In the genomic region with DNA sequence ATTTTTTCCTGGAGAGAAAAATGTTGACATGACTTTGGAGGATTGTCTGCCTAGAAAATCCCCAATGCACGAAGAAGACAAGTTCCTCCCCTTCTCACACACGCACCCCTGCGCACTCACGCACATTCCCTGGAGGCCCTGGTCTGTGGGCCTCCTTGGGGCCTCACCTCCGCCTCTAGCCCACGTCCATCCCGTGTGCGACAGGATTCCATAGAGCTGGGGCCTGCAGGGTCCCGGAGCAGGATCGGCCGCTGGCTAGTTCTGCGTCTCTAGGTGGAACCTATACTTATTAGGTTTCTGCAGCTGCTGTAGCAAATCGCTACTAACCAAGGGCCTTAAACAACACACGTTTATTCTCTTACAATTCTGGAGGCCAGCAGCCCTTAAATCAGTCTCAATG, we compare ENCODE assay signal across 15 cellular contexts.
DNase-seq lines count a peak whose midpoint lies in the region; ATAC-seq and TF ChIP-seq lines count a peak whose summit lies in the region.
"Had no signal": no experiment of that assay in that cellular context is flagged by ENCODE, and none has a peak within 500 bp of the region (broad histone marks: within the 10 kb centered on the region; RNA-seq: fewer than 3 reads in every experiment).

No MANE protein-coding gene starts in this region.

- peaks cover 0 to 2% (median 0%) of the 10 kb centered on the region in 7 donors for H3K9me3 Mint-ChIP-seq in CD14-positive monocyte
- peaks cover under 1% of the 10 kb centered on the region for H3K9me3 Mint-ChIP-seq in chondrocyte (ENCODE audit: low read depth)
- peaks cover 1% of the 10 kb centered on the region for H3K9me3 Mint-ChIP-seq in natural killer cell treated with Interleukin-12 subunit alpha and Interleukin-12 subunit beta and Interleukin-15 and Interleukin-18, amount 100 ng/mL, for 72 hours

- H3K4me1 Mint-ChIP-seq in CD14-positive monocyte = peaks cover 67% of the 10 kb centered on the region
- H3K4me1 Mint-ChIP-seq in chondrocyte (ENCODE audit: low read depth) = peaks cover 9% of the 10 kb centered on the region
- H3K4me1 Mint-ChIP-seq in natural killer cell treated with Interleukin-12 subunit alpha and Interleukin-12 subunit beta and Interleukin-15 and Interleukin-18, amount 100 ng/mL, for 72 hours (ENCODE audit: low read depth in 2 of 2) = peaks cover 9 to 31% of the 10 kb centered on the region in 2 donors

- peak overlapping the region in 5 of 7 donors; percentile 15 to 91 (median 67) for H3K27ac Mint-ChIP-seq in CD14-positive monocyte
- H3K27ac Mint-ChIP-seq in chondrocyte (ENCODE audit: unreplicated experiment) = no peak overlapping the region
- H3K27ac Mint-ChIP-seq in natural killer cell treated with Interleukin-12 subunit alpha and Interleukin-12 subunit beta and Interleukin-15 and Interleukin-18, amount 100 ng/mL, for 72 hours = no peak overlapping the region

- no peak for TF ChIP-seq POLR2A in erythroblast (IDR thresholded peaks at IDR 0.05; ENCODE audit: low read length)

- peaks cover 3 to 7% of the 10 kb centered on the region in 2 donors for H3K36me3 Mint-ChIP-seq in CD14-positive monocyte
- peaks cover under 1% of the 10 kb centered on the region for H3K36me3 Mint-ChIP-seq in chondrocyte (ENCODE audit: low read depth)
- H3K36me3 Mint-ChIP-seq in natural killer cell treated with Interleukin-12 subunit alpha and Interleukin-12 subunit beta and Interleukin-15 and Interleukin-18, amount 100 ng/mL, for 72 hours = peaks cover 3% of the 10 kb centered on the region

- intact Hi-C loops in CD14-positive monocyte (cut with micrococcal nuclease) = no loop called here

- TF ChIP-seq CTCF in CD14-positive monocyte (IDR thresholded peaks at IDR 0.05) (no peak), chondrocyte (IDR thresholded peaks at IDR 0.05) (no peak)

- DNase-seq in CD14-positive monocyte (ENCODE audit: low spot score) (no peak), chondrocyte (ENCODE audit: low spot score) (peak; percentile 58), NCI-H1105 (lab: John Stamatoyannopoulos, UW) (no peak), erythroblast (lab: John Stamatoyannopoulos, UW) (no peak), Kasumi-1 (lab: John Stamatoyannopoulos, UW) (no peak), AG08395 (ENCODE audit: low spot score) (no peak)
- peak; percentile 8 for DNase-seq in natural killer cell treated with Interleukin-12 subunit alpha and Interleukin-12 subunit beta and Interleukin-15 and Interleukin-18, amount 100 ng/mL, for 72 hours (ENCODE audit: low spot score)
- DNase-seq: Caco-2; CD4-positive, CD25-positive, alpha-beta regulatory T cell; IMR-90; Karpas-422; NCI-H187; NCI-H526 treated with DMSO at 0.1 percent for 48 hours; SJCRH30 had no signal

- peak overlapping the region in 14 of 21 experiments; percentile 44 to 88 (median 74) for H3K27ac ChIP-seq in skin epidermis
- H3K27ac ChIP-seq: SJCRH30 had no signal

- no peak for ATAC-seq in natural killer cell treated with Interleukin-12 subunit alpha and Interleukin-12 subunit beta and Interleukin-15 and Interleukin-18, amount 100 ng/mL, for 72 hours

- H3K4me3 ChIP-seq in skin epidermis = no peak overlapping the region
- H3K4me3 ChIP-seq: SJCRH30 had no signal

- H3K4me3 Mint-ChIP-seq in CD14-positive monocyte (peak overlapping the region; percentile 38 to 67), chondrocyte (ENCODE audit: unreplicated experiment) (no peak overlapping the region)
- H3K4me3 Mint-ChIP-seq in natural killer cell treated with Interleukin-12 subunit alpha and Interleukin-12 subunit beta and Interleukin-15 and Interleukin-18, amount 100 ng/mL, for 72 hours = no peak overlapping the region
- H3K4me3 Mint-ChIP-seq: CD4-positive, CD25-positive, alpha-beta regulatory T cell had no signal

- H3K27me3 Mint-ChIP-seq in CD14-positive monocyte (ENCODE audit: low read depth in 3 of 3) (peaks cover 0 to 2% (median 1%) of the 10 kb centered on the region in 3 donors), chondrocyte (ENCODE audit: low read depth) (no peaks in the 10 kb centered on the region)
- H3K27me3 Mint-ChIP-seq in natural killer cell treated with Interleukin-12 subunit alpha and Interleukin-12 subunit beta and Interleukin-15 and Interleukin-18, amount 100 ng/mL, for 72 hours = peaks cover 3 to 7% of the 10 kb centered on the region in 2 donors

Comparison
In these comparisons a context has a peak if more than half of its experiments do, and no peak if none do; other contexts are left out.
1. DNase-seq: peak in chondrocyte (single experiment) and natural killer cell treated with Interleukin-12 subunit alpha and Interleukin-12 subunit beta and Interleukin-15 and Interleukin-18, amount 100 ng/mL, for 72 hours (single experiment); none in CD14-positive monocyte (single experiment), NCI-H1105 (single experiment), erythroblast (0 of 2), Kasumi-1 (0 of 2) and AG08395 (single experiment).
2. H3K27ac Mint-ChIP-seq: peak in CD14-positive monocyte (5 of 7); none in chondrocyte (single experiment) and natural killer cell treated with Interleukin-12 subunit alpha and Interleukin-12 subunit beta and Interleukin-15 and Interleukin-18, amount 100 ng/mL, for 72 hours (0 of 2).
3. H3K4me3 Mint-ChIP-seq: peak in CD14-positive monocyte (2 of 2); none in chondrocyte (single experiment) and natural killer cell treated with Interleukin-12 subunit alpha and Interleukin-12 subunit beta and Interleukin-15 and Interleukin-18, amount 100 ng/mL, for 72 hours (single experiment).